ENCODE assay signal across 8 cellular contexts in the genomic region with DNA sequence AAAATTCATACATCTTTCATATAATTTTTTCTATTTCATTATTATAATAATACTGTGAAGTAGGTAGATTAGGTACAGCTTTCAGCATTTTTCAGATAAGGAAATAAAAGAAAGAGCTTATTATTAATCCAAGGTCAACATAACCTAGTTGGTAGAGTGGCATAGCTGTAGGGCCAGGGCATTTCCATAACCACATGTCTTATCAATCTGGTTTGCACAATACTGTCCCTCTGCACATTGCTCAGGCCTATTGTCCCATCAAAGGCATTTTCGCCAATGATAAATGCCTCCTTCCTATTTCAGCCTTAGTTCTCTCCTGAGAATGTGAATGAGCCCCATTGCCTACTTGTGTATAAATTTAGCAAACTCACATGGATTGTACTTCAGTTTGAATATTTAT.
"Had no signal": no experiment of that assay in that cellular context is flagged by ENCODE, and none has a peak within 500 bp of the region (broad histone marks: within the 10 kb centered on the region; RNA-seq: fewer than 3 reads in every experiment).

No MANE protein-coding gene starts in this region.

- FAIRE-seq: G401.6, GM12878, GM12891, GM12892, GM18507, GM19239 had no signal

- H3K4me3 ChIP-seq: GM12878 had no signal

- DNase-seq: GDM1, GF-D8 had no signal

- ATAC-seq: GM12878 had no signal
